Comparison of ENCODE assay signal across 20 cellular contexts in genomic region chr22:48954781-48955311, GRCh38.
A peak's percentile ranks its signal among the peaks of the same experiment; 100 is the strongest.
DNase-seq lines count a peak whose midpoint lies in the region; ATAC-seq, FAIRE-seq and TF ChIP-seq lines count a peak whose summit lies in the region.
"Had no signal": no experiment of that assay in that cellular context is flagged by ENCODE, and none has a peak within 500 bp of the region (broad histone marks: within the 10 kb centered on the region; RNA-seq: fewer than 3 reads in every experiment).

No MANE protein-coding gene starts in this region.

- intact Hi-C loops in posterior vena cava (cut with DNase I) = no loop called here

- peak; percentile 18 for FAIRE-seq in endometrium (lab: Jason Lieb, UNC)
- FAIRE-seq: astrocyte, endothelial cell of umbilical vein, GM12878 had no signal

- no peak for TF ChIP-seq CTCF in GM13976 (IDR thresholded peaks at IDR 0.05; ENCODE audit: borderline replicate concordance, control extremely low read depth, extremely low read depth, insufficient read depth, missing control alignments)

- in situ Hi-C loops in GM13976 (cut with MboI; ENCODE audit: low sequenced_read_pairs, unreplicated experiment) = no loop called here

- ATAC-seq in HG03159 (IDR thresholded peaks at IDR 0.05; ENCODE audit: unreplicated experiment) (no peak), GM21576 (IDR thresholded peaks at IDR 0.05; ENCODE audit: unreplicated experiment) (no peak), HG03095 (IDR thresholded peaks at IDR 0.05; ENCODE audit: unreplicated experiment) (no peak)
- ATAC-seq: GM12878 had no signal

- DNase-seq in DMS 273 (lab: John Stamatoyannopoulos, UW; ENCODE audit: unreplicated experiment) = peak; percentile 79
- DNase-seq in GM13976 (ENCODE audit: low spot score) = peak; percentile 12
- DNase-seq in posterior vena cava (ENCODE audit: low spot score) = peak; percentile 80
- no peak for DNase-seq in NCI-H1930 (lab: John Stamatoyannopoulos, UW)
- DNase-seq: activated naive CD4-positive, alpha-beta T cell treated with anti-CD3 and anti-CD28 coated beads for 36 hours; foreskin melanocyte; GDM1; kidney glomerular epithelial cell; NCI-H1048; NCI-H2081; NCI-H774; OCI-M1; stimulated activated CD4-positive, alpha-beta T cell treated with anti-CD3 and anti-CD28 coated beads, Interleukin-1b, Interleukin-23, amount 100 ng/mL, for 48 hours had no signal

Comparison
In these comparisons a context has a peak if more than half of its experiments do, and no peak if none do; other contexts are left out.
1. DNase-seq: peak in DMS 273 (single experiment), GM13976 (single experiment) and posterior vena cava (single experiment); none in NCI-H1930 (0 of 2).